Comparison of ENCODE assay signal across 9 cellular contexts in genomic region chr19:17080441-17080803, GRCh38. TPM values are rescaled to one million over a fixed set of nuclear protein-coding genes. Genes with fewer than 3 reads are reported as not detected.
A peak's percentile ranks its signal among the peaks of the same experiment; 100 is the strongest.
DNase-seq lines count a peak whose midpoint lies in the region; ATAC-seq and TF ChIP-seq lines count a peak whose summit lies in the region.
"Had no signal": no experiment of that assay in that cellular context is flagged by ENCODE, and none has a peak within 500 bp of the region (broad histone marks: within the 10 kb centered on the region; RNA-seq: fewer than 3 reads in every experiment).

No MANE protein-coding gene starts in this region.

- peaks cover 98% of the 10 kb centered on the region for H3K79me2 ChIP-seq in SU-DHL-6 (ENCODE audit: insufficient read depth, low read length)

- no peak for DNase-seq in CD8-positive, alpha-beta T cell
- DNase-seq in esophagus squamous epithelium (lab: John Stamatoyannopoulos, UW) (no peak), sigmoid colon (no peak), NCI-H2107 treated with DMSO at 0.1 percent for 48 hours (lab: John Stamatoyannopoulos, UW; ENCODE audit: unreplicated experiment) (no peak), putamen (ENCODE audit: low spot score) (no peak)
- DNase-seq: GDM1 had no signal

- no peaks in the 10 kb centered on the region for H3F3A ChIP-seq in SU-DHL-6 (ENCODE audit: insufficient read depth)

- H3K27me3 Mint-ChIP-seq in CD8-positive, alpha-beta T cell (ENCODE audit: low read depth): no peaks in the 10 kb centered on the region

- no peaks in the 10 kb centered on the region for H3K9me2 ChIP-seq in SU-DHL-6 (replicated peaks; ENCODE audit: insufficient read depth, low read length)

- H3K4me2 ChIP-seq in SU-DHL-6 (ENCODE audit: low read depth, low read length, poor library complexity, severe bottlenecking): no peak overlapping the region

- peak overlapping the region; percentile 43 for H3K4me3 Mint-ChIP-seq in CD8-positive, alpha-beta T cell

- no peak overlapping the region for H3K4me3 ChIP-seq in CD8-positive, alpha-beta T cell (ENCODE audit: low read depth, low read length)
- H3K4me3 ChIP-seq in SU-DHL-6 (ENCODE audit: insufficient read depth, low read length, poor library complexity, severe bottlenecking) (no peak overlapping the region), esophagus squamous epithelium (peak overlapping the region in 3 of 4 donors; percentile 41 to 62 (median 45)), sigmoid colon (peak overlapping the region in 3 of 4 donors; percentile 36 to 42 (median 37))

- peak overlapping the region; percentile 45; the same call in 1 of the 2 replicates for H3K9ac ChIP-seq in SU-DHL-6 (ENCODE audit: low read length)

- no peaks in the 10 kb centered on the region for H3K9me3 Mint-ChIP-seq in CD8-positive, alpha-beta T cell

- TF ChIP-seq CTCF in CD8-positive, alpha-beta T cell (IDR thresholded peaks at IDR 0.05): no peak
- TF ChIP-seq CTCF in SU-DHL-6 (IDR thresholded peaks at IDR 0.05; ENCODE audit: insufficient read depth, low read length, poor library complexity, severe bottlenecking): no peak
- TF ChIP-seq CTCF in esophagus squamous epithelium (IDR thresholded peaks at IDR 0.05): no peak
- no peak for TF ChIP-seq CTCF in sigmoid colon (IDR thresholded peaks at IDR 0.05)

- intact Hi-C loops in CD8-positive, alpha-beta T cell (cut with DNase I, micrococcal nuclease): no loop called here
- intact Hi-C loops in esophagus squamous epithelium (cut with DNase I): no loop called here
- intact Hi-C loops in sigmoid colon (cut with DNase I): no loop called here

- no peak for TF ChIP-seq POLR2A in esophagus squamous epithelium (IDR thresholded peaks at IDR 0.05)
- no peak for TF ChIP-seq POLR2A in sigmoid colon (IDR thresholded peaks at IDR 0.05)

- POLR2A ChIA-PET in CD8-positive, alpha-beta T cell (lab: Charles Lee): interaction anchor here (1.0 to 1.9 kb wide), 2 partner anchors 45 to 135 kb away, joined by 3 to 5 read pairs; partner anchors contain the start of gene USE1

- ATAC-seq in CD8-positive, alpha-beta T cell: no peak
- ATAC-seq in HG02884 (IDR thresholded peaks at IDR 0.05; ENCODE audit: unreplicated experiment) (no peak), GM19328 (IDR thresholded peaks at IDR 0.05; ENCODE audit: unreplicated experiment) (no peak)

- WGBS in esophagus squamous epithelium, 2 donors: 63 to 100% methylated on average over 1 to 3 of the region's 4 CpGs
- WGBS in sigmoid colon, 2 donors: 87 to 88% methylated on average over 4 of the region's 4 CpGs

- no peak overlapping the region for H2AFZ ChIP-seq in SU-DHL-6 (ENCODE audit: low read depth, low read length, severe bottlenecking)

- peaks cover 67% of the 10 kb centered on the region for H3K4me1 Mint-ChIP-seq in CD8-positive, alpha-beta T cell (ENCODE audit: low read depth)

- no peaks in the 10 kb centered on the region for H3K27me3 ChIP-seq in CD8-positive, alpha-beta T cell (ENCODE audit: insufficient read depth, low read length)
- H3K27me3 ChIP-seq in SU-DHL-6 (ENCODE audit: low read length) (no peaks in the 10 kb centered on the region), esophagus squamous epithelium (no peaks in the 10 kb centered on the region), sigmoid colon (no peaks in the 10 kb centered on the region)

- CTCF ChIA-PET in CD8-positive, alpha-beta T cell (lab: Charles Lee): interaction anchor here (0.6 to 0.8 kb wide), 3 partner anchors 9 to 44 kb away, joined by 3 to 4 read pairs (median 3); no protein-coding TSS in a partner anchor

- peak overlapping the region; percentile 82 for H3K27ac Mint-ChIP-seq in CD8-positive, alpha-beta T cell

- H3K36me3 Mint-ChIP-seq in CD8-positive, alpha-beta T cell: peaks cover 33% of the 10 kb centered on the region

- peaks cover 51% of the 10 kb centered on the region for H3K4me1 ChIP-seq in CD8-positive, alpha-beta T cell (ENCODE audit: insufficient read depth, low read length)
- peaks cover 19 to 71% (median 44%) of the 10 kb centered on the region in 3 donors for H3K4me1 ChIP-seq in esophagus squamous epithelium
- H3K4me1 ChIP-seq in sigmoid colon: peaks cover 0 to 87% (median 57%) of the 10 kb centered on the region in 4 donors

- no peaks in the 10 kb centered on the region for H3K36me3 ChIP-seq in CD8-positive, alpha-beta T cell (ENCODE audit: insufficient read depth, low read length)
- H3K36me3 ChIP-seq in SU-DHL-6 (ENCODE audit: low read length): no peaks in the 10 kb centered on the region
- no peaks in the 10 kb centered on the region for H3K36me3 ChIP-seq in esophagus squamous epithelium
- no peaks in the 10 kb centered on the region for H3K36me3 ChIP-seq in sigmoid colon

- H3K9me3 ChIP-seq in CD8-positive, alpha-beta T cell (ENCODE audit: low read length): no peaks in the 10 kb centered on the region
- no peaks in the 10 kb centered on the region for H3K9me3 ChIP-seq in SU-DHL-6 (ENCODE audit: insufficient read depth, low read length)
- no peaks in the 10 kb centered on the region for H3K9me3 ChIP-seq in esophagus squamous epithelium
- H3K9me3 ChIP-seq in sigmoid colon: no peaks in the 10 kb centered on the region

- H4K20me1 ChIP-seq in SU-DHL-6 (ENCODE audit: low read depth, low read length): no peaks in the 10 kb centered on the region; the same call in 1 of the 2 replicates

- H3K27ac ChIP-seq in CD8-positive, alpha-beta T cell (ENCODE audit: low read depth, low read length): no peak overlapping the region
- no peak overlapping the region for H3K27ac ChIP-seq in SU-DHL-6 (ENCODE audit: low read depth, low read length)
- peak overlapping the region; percentile 58 to 97 (median 94) for H3K27ac ChIP-seq in esophagus squamous epithelium
- H3K27ac ChIP-seq in sigmoid colon: peak overlapping the region; percentile 90 to 94 (median 92)

- no peak for TF ChIP-seq EP300 in sigmoid colon (IDR thresholded peaks at IDR 0.05)

RNA-seq across cellular contexts. Expression of gene MYO9B, which starts 4.8 kb away (rescaled TPM):
- 100 to 1,000 TPM; 221 to 238 TPM for total RNA-seq in CD8-positive, alpha-beta T cell
- total RNA-seq in esophagus squamous epithelium (10 to 100 TPM; 25.5 to 60.5 (median 39.5) TPM), sigmoid colon (10 to 100 TPM; 42.8 to 95.0 (median 58.3) TPM)
- polyA plus RNA-seq in sigmoid colon: 10 to 100 TPM; 24.6 to 85.9 (median 29.8) TPM

RNA-seq across cellular contexts. Expression of gene HAUS8, which starts 5.2 kb away (rescaled TPM):
- total RNA-seq in CD8-positive, alpha-beta T cell: 10 to 100 TPM; 29.3 to 33.9 TPM
- total RNA-seq in esophagus squamous epithelium (1 to 10 TPM; 3.0 to 5.8 (median 3.2) TPM), sigmoid colon (10 to 100 TPM in 2 of 4 donors, 1 to 10 TPM in 2; 6.7 to 14.1 (median 11.1) TPM)
- polyA plus RNA-seq in sigmoid colon: 10 to 100 TPM in 2 of 3 donors, 1 to 10 TPM in 1; 9.6 to 14.8 (median 10.4) TPM

RNA-seq across cellular contexts. Expression of gene CPAMD8, which starts 53.8 kb away (rescaled TPM):
- total RNA-seq in CD8-positive, alpha-beta T cell: under 1 TPM; 0.25 to 0.43 TPM
- total RNA-seq in esophagus squamous epithelium (1 to 10 TPM in 3 of 4 donors, under 1 TPM in 1; 0.72 to 8.2 (median 4.0) TPM), sigmoid colon (10 to 100 TPM in 1 of 4 donors, 1 to 10 TPM in 3; 2.4 to 14.4 (median 5.1) TPM)
- 1 to 10 TPM in 2 of 3 donors, under 1 TPM in 1; 0.60 to 2.3 (median 1.8) TPM for polyA plus RNA-seq in sigmoid colon

Comparison
In these comparisons a context has a peak if more than half of its experiments do, and no peak if none do; other contexts are left out.
1. H3K27ac ChIP-seq: peak in esophagus squamous epithelium (4 of 4) and sigmoid colon (4 of 4); none in CD8-positive, alpha-beta T cell (single experiment) and SU-DHL-6 (single experiment).
2. H3K4me3 ChIP-seq: peak in esophagus squamous epithelium (3 of 4) and sigmoid colon (3 of 4); none in CD8-positive, alpha-beta T cell (single experiment) and SU-DHL-6 (single experiment).